In genomic region chr21:44062380-44062779, GRCh38 we compare ENCODE assay signal across 27 cellular contexts. TPM values are rescaled to one million over a fixed set of nuclear protein-coding genes. Genes with fewer than 3 reads are reported as not detected.
DNase-seq lines count a peak whose midpoint lies in the region; ATAC-seq and TF ChIP-seq lines count a peak whose summit lies in the region.
"Had no signal": no experiment of that assay in that cellular context is flagged by ENCODE, and none has a peak within 500 bp of the region (broad histone marks: within the 10 kb centered on the region; RNA-seq: fewer than 3 reads in every experiment).

No MANE protein-coding gene starts in this region.

- no peaks in the 10 kb centered on the region for H3K9me3 Mint-ChIP-seq in natural killer cell
- no peaks in the 10 kb centered on the region for H3K9me3 Mint-ChIP-seq in natural killer cell treated with Interleukin-12 subunit alpha and Interleukin-12 subunit beta and Interleukin-15 and Interleukin-18, amount 100 ng/mL, for 72 hours
- H3K9me3 Mint-ChIP-seq: brain, H9, memory B cell had no signal

- H3K4me1 Mint-ChIP-seq in natural killer cell = peaks cover 47 to 53% of the 10 kb centered on the region in 2 donors
- H3K4me1 Mint-ChIP-seq in natural killer cell treated with Interleukin-12 subunit alpha and Interleukin-12 subunit beta and Interleukin-15 and Interleukin-18, amount 100 ng/mL, for 72 hours (ENCODE audit: low read depth in 2 of 2) = peaks cover 41 to 46% of the 10 kb centered on the region in 2 donors
- H3K4me1 Mint-ChIP-seq: brain had no signal

- H3K27me3 Mint-ChIP-seq in natural killer cell (ENCODE audit: low read depth in 2 of 2) = no peaks in the 10 kb centered on the region
- H3K27me3 Mint-ChIP-seq in natural killer cell treated with Interleukin-12 subunit alpha and Interleukin-12 subunit beta and Interleukin-15 and Interleukin-18, amount 100 ng/mL, for 72 hours = no peaks in the 10 kb centered on the region
- H3K27me3 Mint-ChIP-seq: B cell, brain, memory B cell had no signal

- H3K27ac Mint-ChIP-seq in natural killer cell = peak overlapping the region; percentile 94 to 100
- no peak overlapping the region for H3K27ac Mint-ChIP-seq in natural killer cell treated with Interleukin-12 subunit alpha and Interleukin-12 subunit beta and Interleukin-15 and Interleukin-18, amount 100 ng/mL, for 72 hours
- H3K27ac Mint-ChIP-seq: brain had no signal

- intact Hi-C loops in natural killer cell (cut with micrococcal nuclease) (no loop called here), upper lobe of right lung (cut with DNase I) (no loop called here)

- H3K4me3 ChIP-seq in upper lobe of right lung (no peak overlapping the region), foreskin fibroblast (ENCODE audit: low read depth in 1 of 2, low read length in 2 of 2) (no peak overlapping the region)
- H3K4me3 ChIP-seq: gastroesophageal sphincter, right lobe of liver, transverse colon had no signal

- H3K27me3 ChIP-seq in upper lobe of right lung = no peaks in the 10 kb centered on the region
- H3K27me3 ChIP-seq: gastroesophageal sphincter, neutrophil, right lobe of liver, transverse colon had no signal

- TF ChIP-seq CTCF in natural killer cell (IDR thresholded peaks at IDR 0.05) = no peak
- no peak for TF ChIP-seq CTCF in upper lobe of right lung (IDR thresholded peaks at IDR 0.05)
- TF ChIP-seq CTCF in foreskin fibroblast (IDR thresholded peaks at IDR 0.05; ENCODE audit: low read depth, low read length) = no peak

- peaks cover 82% of the 10 kb centered on the region for H3K36me3 ChIP-seq in upper lobe of right lung

- ATAC-seq in natural killer cell = no peak
- ATAC-seq in natural killer cell treated with Interleukin-12 subunit alpha and Interleukin-12 subunit beta and Interleukin-15 and Interleukin-18, amount 100 ng/mL, for 72 hours = no peak
- peak; percentile 27 for ATAC-seq in upper lobe of right lung
- ATAC-seq: gastroesophageal sphincter had no signal

- peaks cover 16% of the 10 kb centered on the region for H3K36me3 Mint-ChIP-seq in natural killer cell
- peaks cover 17% of the 10 kb centered on the region for H3K36me3 Mint-ChIP-seq in natural killer cell treated with Interleukin-12 subunit alpha and Interleukin-12 subunit beta and Interleukin-15 and Interleukin-18, amount 100 ng/mL, for 72 hours

- H3K27ac ChIP-seq in angular gyrus (ENCODE audit: low read depth, low read length) = peak overlapping the region; percentile 64
- H3K27ac ChIP-seq in upper lobe of right lung = no peak overlapping the region
- H3K27ac ChIP-seq: gastroesophageal sphincter, neutrophil, right lobe of liver, transverse colon had no signal

- no peaks in the 10 kb centered on the region for H3K9me3 ChIP-seq in upper lobe of right lung
- H3K9me3 ChIP-seq: gastroesophageal sphincter, neutrophil, right lobe of liver, transverse colon had no signal

- DNase-seq in natural killer cell = no peak
- DNase-seq in natural killer cell treated with Interleukin-12 subunit alpha and Interleukin-12 subunit beta and Interleukin-15 and Interleukin-18, amount 100 ng/mL, for 72 hours (ENCODE audit: low spot score) = no peak
- peak; percentile 28 for DNase-seq in mesenteric fat pad (ENCODE audit: low spot score)
- no peak for DNase-seq in upper lobe of right lung
- no peak for DNase-seq in DMS79 treated with DMSO at 0.1 percent for 48 hours (lab: John Stamatoyannopoulos, UW)
- DNase-seq in NCI-H2029 (lab: John Stamatoyannopoulos, UW) = no peak
- no peak for DNase-seq in foreskin fibroblast
- DNase-seq: activated CD4-positive, alpha-beta T cell treated with anti-CD3 and anti-CD28 coated beads for 1 hour; activated naive CD4-positive, alpha-beta T cell; activated T-cell treated with anti-CD3 and anti-CD28 coated beads, Interleukin-2, amount 50 U/mL, for 1 hour; H9; hypothalamus; IMR-90; left cardiac atrium; NCI-H1048; NCI-H1694; NCI-H446 treated with DMSO at 0.1 percent for 48 hours; right lobe of liver; stimulated activated CD4-positive, alpha-beta T cell treated with anti-CD3 and anti-CD28 coated beads, Interleukin-12 subunit alpha, Interleukin-12 subunit beta, amount 100 ng/mL, for 4 hours; stimulated activated CD4-positive, alpha-beta T cell treated with anti-CD3 and anti-CD28 coated beads, Interleukin-2, amount 100 ng/mL, for 48 hours; transverse colon had no signal

- H3K4me3 Mint-ChIP-seq in natural killer cell = no peak overlapping the region
- no peak overlapping the region for H3K4me3 Mint-ChIP-seq in natural killer cell treated with Interleukin-12 subunit alpha and Interleukin-12 subunit beta and Interleukin-15 and Interleukin-18, amount 100 ng/mL, for 72 hours
- H3K4me3 Mint-ChIP-seq: B cell, brain, H9, memory B cell had no signal

- no peaks in the 10 kb centered on the region for H3K4me1 ChIP-seq in upper lobe of right lung
- H3K4me1 ChIP-seq: gastroesophageal sphincter, right lobe of liver, transverse colon had no signal

RNA-seq across cellular contexts. Expression of gene PWP2, which starts 44.8 kb away (rescaled TPM):
- total RNA-seq in natural killer cell (10 to 100 TPM; 28.5 to 32.7 (median 32.7) TPM), mesenteric fat pad (3.6 TPM), upper lobe of right lung (9.9 TPM)
- 10 to 100 TPM; 31.4 to 69.6 TPM for total RNA-seq in natural killer cell treated with Interleukin-12 subunit alpha and Interleukin-12 subunit beta and Interleukin-15 and Interleukin-18, amount 100 ng/mL, for 72 hours

RNA-seq across cellular contexts. Expression of gene TRAPPC10, which starts 50.3 kb away (rescaled TPM):
- total RNA-seq in natural killer cell (100 to 1,000 TPM; 187 to 232 (median 213) TPM), mesenteric fat pad (44.4 TPM), upper lobe of right lung (42.6 TPM)
- 100 to 1,000 TPM in 1 of 2 donors, 10 to 100 TPM in 1; 90.3 to 148 TPM for total RNA-seq in natural killer cell treated with Interleukin-12 subunit alpha and Interleukin-12 subunit beta and Interleukin-15 and Interleukin-18, amount 100 ng/mL, for 72 hours

Comparison
In these comparisons a context has a peak if more than half of its experiments do, and no peak if none do; other contexts are left out.
1. H3K27ac Mint-ChIP-seq: peak in natural killer cell (2 of 2); none in natural killer cell treated with Interleukin-12 subunit alpha and Interleukin-12 subunit beta and Interleukin-15 and Interleukin-18, amount 100 ng/mL, for 72 hours (0 of 2).